In the genomic region with DNA sequence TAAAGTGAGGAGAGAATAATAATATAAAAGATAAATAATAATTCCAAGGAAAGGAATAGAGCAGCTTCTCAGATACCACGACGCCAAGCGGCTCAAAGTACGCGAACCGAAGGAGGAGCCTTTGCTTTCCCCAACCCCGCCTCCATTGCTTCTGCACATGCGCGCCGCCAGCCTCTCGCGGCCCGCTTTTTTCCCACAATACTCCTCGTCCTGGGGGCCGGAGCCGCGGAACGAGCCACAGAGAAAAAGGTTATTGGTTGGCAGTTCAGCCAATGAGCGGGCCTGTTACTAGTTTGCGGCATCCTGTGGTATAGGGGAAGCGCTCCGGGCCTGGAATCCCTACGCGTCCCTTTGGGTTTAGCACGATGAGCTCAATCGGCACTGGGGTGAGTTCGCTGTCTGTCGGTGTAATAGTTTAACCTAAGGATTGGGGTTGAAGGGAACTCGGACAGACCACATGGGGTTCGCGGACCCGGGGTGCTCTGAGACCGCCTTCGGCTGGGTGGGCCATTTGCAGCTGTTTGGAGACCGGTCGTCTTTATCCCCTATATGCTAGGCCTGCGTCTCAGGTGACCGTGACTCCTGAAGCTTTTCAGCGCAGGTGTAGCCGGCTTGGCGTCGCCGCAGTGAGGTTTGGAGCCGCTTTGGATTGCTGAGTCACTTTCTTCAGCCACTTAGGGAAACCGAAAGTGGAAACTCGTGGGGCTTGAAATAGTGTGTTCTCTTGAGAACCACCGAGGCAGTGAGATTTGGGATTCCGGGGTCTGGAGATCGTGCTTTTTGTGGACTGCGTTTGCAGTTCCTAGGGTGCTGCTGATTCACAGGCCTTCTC, we compare ENCODE assay signal across 8 cellular contexts. TPM values are rescaled to one million over a fixed set of nuclear protein-coding genes. Genes with fewer than 3 reads are reported as not detected.
DNase-seq lines count a peak whose midpoint lies in the region; ATAC-seq lines count a peak whose summit lies in the region.

A gene (plus strand): TSS at position 288 of the 832 bp plus-strand sequence. CDS start 78 bp downstream, at position 366.

- H3K27me3 ChIP-seq in rectal smooth muscle tissue (ENCODE audit: control insufficient read depth, insufficient read depth, low read length) (no peaks in the 10 kb centered on the region), aorta (ENCODE audit: control insufficient read depth in 1 of 2, insufficient read depth in 2 of 2, low read length in 1 of 2) (no peaks in the 10 kb centered on the region)

- peaks cover 14% of the 10 kb centered on the region for H3K4me1 ChIP-seq in rectal smooth muscle tissue (ENCODE audit: control insufficient read depth, insufficient read depth, low read length)
- peaks cover 3 to 7% of the 10 kb centered on the region in 2 donors for H3K4me1 ChIP-seq in aorta (ENCODE audit: control insufficient read depth in 1 of 2, insufficient read depth in 2 of 2, low read length in 2 of 2)

- peak; percentile 96 to 99 for DNase-seq in NCI-H2081 (lab: John Stamatoyannopoulos, UW)
- peak; percentile 95 for DNase-seq in T1000 (lab: John Stamatoyannopoulos, UW)
- DNase-seq in astrocyte of the hippocampus (ENCODE audit: low read depth, low spot score): peak; percentile 99
- peak; percentile 97 for DNase-seq in hepatic stellate cell (ENCODE audit: low spot score)
- peak; percentile 99 for DNase-seq in aorta

- 0% methylated on average over 50 of the region's 50 CpGs for WGBS in aorta, 2 donors

- intact Hi-C loops in aorta (cut with DNase I): loop anchor here (2.0 to 5.0 kb wide), 2 partner anchors 53 to 54 kb away; a partner anchor contains a TSS

- peak within 1 kb of the TSS; percentile 90 for H3K27ac ChIP-seq in rectal smooth muscle tissue (ENCODE audit: low read depth, low read length)
- peak within 1 kb of the TSS; percentile 83 to 89 for H3K27ac ChIP-seq in aorta (ENCODE audit: low read depth in 1 of 2, low read length in 2 of 2)

- ATAC-seq in GM18508 (IDR thresholded peaks at IDR 0.05; ENCODE audit: insufficient read depth, unreplicated experiment) (peak; percentile 75), HG03025 (IDR thresholded peaks at IDR 0.05; ENCODE audit: low FRiP score, unreplicated experiment) (peak; percentile 91), aorta (ENCODE audit: low FRiP score) (peak; percentile 96)

- peak within 1 kb of the TSS; percentile 87 for H3K9ac ChIP-seq in rectal smooth muscle tissue (ENCODE audit: low read length)

- H3K4me3 ChIP-seq in rectal smooth muscle tissue (ENCODE audit: low read length) (peak within 1 kb of the TSS; percentile 79), aorta (ENCODE audit: low read length in 2 of 2) (peak within 1 kb of the TSS; percentile 65 to 98)

- H3K36me3 ChIP-seq in rectal smooth muscle tissue (ENCODE audit: control insufficient read depth, insufficient read depth, low read length): no peaks in the 10 kb centered on the region
- no peaks in the 10 kb centered on the region for H3K36me3 ChIP-seq in aorta (ENCODE audit: control insufficient read depth in 1 of 2, insufficient read depth in 2 of 2, low read length in 1 of 2)

- H3K9me3 ChIP-seq in aorta (ENCODE audit: control insufficient read depth, low read length): no peaks in the 10 kb centered on the region

RNA-seq across cellular contexts. Expression of the gene that starts here (rescaled TPM):
- 100 to 1,000 TPM; 125 to 136 TPM for total RNA-seq in aorta
- polyA plus RNA-seq in aorta: 100 to 1,000 TPM; 104 to 140 TPM

Comparison
In these comparisons a context has a peak if more than half of its experiments do, and no peak if none do; other contexts are left out.
1. Peak in every context shown above with its lines: DNase-seq, ATAC-seq, H3K4me3 ChIP-seq and H3K27ac ChIP-seq.